Comparison of ENCODE assay signal across 7 cellular contexts in genomic region chr2:96404446-96405373, GRCh38.
DNase-seq lines count a peak whose midpoint lies in the region; ATAC-seq and TF ChIP-seq lines count a peak whose summit lies in the region.

No MANE protein-coding gene starts in this region.

- H3K4me1 ChIP-seq in right atrium auricular region = peaks cover 0 to 32% of the 10 kb centered on the region in 2 donors
- peaks cover 0 to 47% (median 18%) of the 10 kb centered on the region in 4 donors for H3K4me1 ChIP-seq in tibial nerve

- H3K9me3 ChIP-seq in right atrium auricular region (no peaks in the 10 kb centered on the region), tibial nerve (no peaks in the 10 kb centered on the region)

- H3K27me3 ChIP-seq in right atrium auricular region (no peaks in the 10 kb centered on the region), tibial nerve (no peaks in the 10 kb centered on the region)

- no peak for ATAC-seq in stimulated activated naive B cell treated with anti-CD40 and anti-IgM and Interleukin-4, amounts not matched to agents 10 μg/mL and 1 μg/mL and 100 μg/mL, for 72 hours (replicated peaks)
- no peak for ATAC-seq in HG02610 (IDR thresholded peaks at IDR 0.05; ENCODE audit: unreplicated experiment)

- peak; percentile 26 for DNase-seq in M059J (ENCODE audit: low read depth)
- DNase-seq in NCI-H526 (lab: John Stamatoyannopoulos, UW) = peak; percentile 72 to 90
- DNase-seq in right atrium auricular region (ENCODE audit: low spot score) = peak; percentile 34
- DNase-seq in stimulated activated naive B cell treated with anti-CD40 and anti-IgM and Interleukin-4, amounts not matched to agents 10 μg/mL and 1 μg/mL and 100 μg/mL, for 72 hours = no peak
- no peak for DNase-seq in tibial nerve (ENCODE audit: low spot score in 2 of 2)
- no peak for DNase-seq in T-helper 2 cell treated with Interferon-gamma antibody and Interleukin-4, amounts not matched to agents 5 μg/mL and 100 μg/mL, for 36 hours (ENCODE audit: low spot score)

- H3K27me3 Mint-ChIP-seq in stimulated activated naive B cell treated with anti-CD40 and anti-IgM and Interleukin-4, amounts not matched to agents 10 μg/mL and 1 μg/mL and 100 μg/mL, for 72 hours = no peaks in the 10 kb centered on the region
- peaks cover 2% of the 10 kb centered on the region for H3K27me3 Mint-ChIP-seq in T-helper 2 cell treated with Interferon-gamma antibody and Interleukin-4, amounts not matched to agents 5 μg/mL and 100 μg/mL, for 36 hours (ENCODE audit: low read depth)

- no peaks in the 10 kb centered on the region for H3K9me3 Mint-ChIP-seq in stimulated activated naive B cell treated with anti-CD40 and anti-IgM and Interleukin-4, amounts not matched to agents 10 μg/mL and 1 μg/mL and 100 μg/mL, for 72 hours
- H3K9me3 Mint-ChIP-seq in T-helper 2 cell treated with Interferon-gamma antibody and Interleukin-4, amounts not matched to agents 5 μg/mL and 100 μg/mL, for 36 hours = no peaks in the 10 kb centered on the region

- TF ChIP-seq POLR2A in tibial nerve (IDR thresholded peaks at IDR 0.05) = peak in 1 of 2 donors; percentile 16

- H3K4me1 Mint-ChIP-seq in stimulated activated naive B cell treated with anti-CD40 and anti-IgM and Interleukin-4, amounts not matched to agents 10 μg/mL and 1 μg/mL and 100 μg/mL, for 72 hours = peaks cover 4 to 10% of the 10 kb centered on the region in 2 donors
- peaks cover 11% of the 10 kb centered on the region for H3K4me1 Mint-ChIP-seq in T-helper 2 cell treated with Interferon-gamma antibody and Interleukin-4, amounts not matched to agents 5 μg/mL and 100 μg/mL, for 36 hours (ENCODE audit: low read depth)

- H3K4me3 ChIP-seq in right atrium auricular region (no peak overlapping the region), tibial nerve (no peak overlapping the region)

- WGBS in tibial nerve, 2 donors = 38 to 61% methylated on average over 10 to 13 of the region's 13 CpGs

- H3K36me3 ChIP-seq in right atrium auricular region = no peaks in the 10 kb centered on the region
- H3K36me3 ChIP-seq in tibial nerve = no peaks in the 10 kb centered on the region

- peak in 1 of 2 donors; percentile 20 for TF ChIP-seq EP300 in tibial nerve (IDR thresholded peaks at IDR 0.05)

- H3K36me3 Mint-ChIP-seq in stimulated activated naive B cell treated with anti-CD40 and anti-IgM and Interleukin-4, amounts not matched to agents 10 μg/mL and 1 μg/mL and 100 μg/mL, for 72 hours = no peaks in the 10 kb centered on the region
- no peaks in the 10 kb centered on the region for H3K36me3 Mint-ChIP-seq in T-helper 2 cell treated with Interferon-gamma antibody and Interleukin-4, amounts not matched to agents 5 μg/mL and 100 μg/mL, for 36 hours (ENCODE audit: low read depth)

- H3K27ac Mint-ChIP-seq in stimulated activated naive B cell treated with anti-CD40 and anti-IgM and Interleukin-4, amounts not matched to agents 10 μg/mL and 1 μg/mL and 100 μg/mL, for 72 hours = peak overlapping the region; percentile 84
- no peak overlapping the region for H3K27ac Mint-ChIP-seq in T-helper 2 cell treated with Interferon-gamma antibody and Interleukin-4, amounts not matched to agents 5 μg/mL and 100 μg/mL, for 36 hours

- H3K27ac ChIP-seq in right atrium auricular region (no peak overlapping the region), tibial nerve (peak overlapping the region in 2 of 4 donors; percentile 15 to 88)

- no peak for TF ChIP-seq CTCF in right atrium auricular region (IDR thresholded peaks at IDR 0.05)
- TF ChIP-seq CTCF in tibial nerve (IDR thresholded peaks at IDR 0.05) = no peak

- no peak overlapping the region for H3K4me3 Mint-ChIP-seq in stimulated activated naive B cell treated with anti-CD40 and anti-IgM and Interleukin-4, amounts not matched to agents 10 μg/mL and 1 μg/mL and 100 μg/mL, for 72 hours
- H3K4me3 Mint-ChIP-seq in T-helper 2 cell treated with Interferon-gamma antibody and Interleukin-4, amounts not matched to agents 5 μg/mL and 100 μg/mL, for 36 hours = no peak overlapping the region

Comparison
In these comparisons a context has a peak if more than half of its experiments do, and no peak if none do; other contexts are left out.
1. DNase-seq: peak in M059J (single experiment), NCI-H526 (2 of 2) and right atrium auricular region (single experiment); none in stimulated activated naive B cell treated with anti-CD40 and anti-IgM and Interleukin-4, amounts not matched to agents 10 μg/mL and 1 μg/mL and 100 μg/mL, for 72 hours (single experiment), tibial nerve (0 of 2) and T-helper 2 cell treated with Interferon-gamma antibody and Interleukin-4, amounts not matched to agents 5 μg/mL and 100 μg/mL, for 36 hours (single experiment).